In the genomic region with DNA sequence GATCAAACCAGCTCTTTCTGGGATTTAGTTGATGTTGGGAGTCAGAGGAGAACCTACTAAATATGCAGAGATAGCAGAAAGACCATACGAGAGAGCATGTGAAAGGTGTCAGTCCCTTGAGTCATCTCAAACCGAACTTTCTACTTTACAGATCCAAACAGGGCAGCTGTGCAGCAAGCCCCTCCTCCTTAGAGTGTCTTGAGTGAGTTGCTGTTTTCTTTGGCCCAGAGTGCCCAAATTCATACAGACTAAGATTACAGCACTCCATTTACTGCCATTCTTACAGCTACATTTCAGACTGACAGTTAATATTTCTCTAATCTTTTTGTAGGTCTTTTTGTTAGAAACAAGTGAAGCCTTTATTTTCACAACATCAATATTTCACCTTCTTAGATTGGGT, we compare ENCODE assay signal across 15 cellular contexts. TPM values are rescaled to one million over a fixed set of nuclear protein-coding genes. Genes with fewer than 3 reads are reported as not detected.
A peak's percentile ranks its signal among the peaks of the same experiment; 100 is the strongest.
DNase-seq lines count a peak whose midpoint lies in the region; ATAC-seq and TF ChIP-seq lines count a peak whose summit lies in the region.
"Had no signal": no experiment of that assay in that cellular context is flagged by ENCODE, and none has a peak within 500 bp of the region (broad histone marks: within the 10 kb centered on the region; RNA-seq: fewer than 3 reads in every experiment).

No MANE protein-coding gene starts in this region.

- TF ChIP-seq CTCF in OCI-LY3 (IDR thresholded peaks at IDR 0.05; ENCODE audit: low read depth, low read length): no peak
- TF ChIP-seq CTCF in uterus (IDR thresholded peaks at IDR 0.05): no peak

- H3K4me2 ChIP-seq in OCI-LY3 (ENCODE audit: low read length) (peak overlapping the region; percentile 53), Karpas-422 (ENCODE audit: low read depth, low read length, poor library complexity, severe bottlenecking) (no peak overlapping the region)

- H3K4me3 ChIP-seq in OCI-LY3 (ENCODE audit: low read length) (no peak overlapping the region), uterus (no peak overlapping the region), Karpas-422 (ENCODE audit: low read length) (no peak overlapping the region)
- H3K4me3 ChIP-seq: right lobe of liver had no signal

- TF ChIP-seq POLR2A in uterus (IDR thresholded peaks at IDR 0.05): no peak

- H3K79me2 ChIP-seq in OCI-LY3 (ENCODE audit: low read length): peaks cover 88% of the 10 kb centered on the region
- H3K79me2 ChIP-seq in Karpas-422 (ENCODE audit: low read length): no peaks in the 10 kb centered on the region

- DNase-seq in HCEC 1CT (peak; percentile 36), iris pigment epithelial cell (ENCODE audit: low read depth) (peak; percentile 40), foreskin melanocyte (no peak), uterus (no peak), Karpas-422 (no peak)
- DNase-seq: activated CD4-positive, alpha-beta T cell treated with anti-CD3 and anti-CD28 coated beads, Interleukin-2, amount 10 ng/mL, durations not matched to agents 7 days and 5 days; GDM1; GOT3; IMR-90; naive B cell; OCI-M1; right lobe of liver had no signal

- H3K9me2 ChIP-seq in Karpas-422 (replicated peaks; ENCODE audit: insufficient read depth, low read length): no peaks in the 10 kb centered on the region

- H3K9me3 ChIP-seq in OCI-LY3 (ENCODE audit: insufficient read depth, low read length) (no peaks in the 10 kb centered on the region), uterus (no peaks in the 10 kb centered on the region), Karpas-422 (ENCODE audit: low read length) (no peaks in the 10 kb centered on the region)
- H3K9me3 ChIP-seq: right lobe of liver had no signal

- peak overlapping the region; percentile 11; the same call in 1 of the 2 replicates for H3K9ac ChIP-seq in OCI-LY3 (ENCODE audit: low read length)
- H3K9ac ChIP-seq in Karpas-422 (ENCODE audit: low read length): no peak overlapping the region

- H4K20me1 ChIP-seq in OCI-LY3 (ENCODE audit: insufficient read depth, low read length) (peaks cover 43% of the 10 kb centered on the region), Karpas-422 (ENCODE audit: insufficient read depth, low read depth, low read length) (no peaks in the 10 kb centered on the region)

- H3K4me1 ChIP-seq in OCI-LY3 (ENCODE audit: low read length): peaks cover 24% of the 10 kb centered on the region
- no peaks in the 10 kb centered on the region for H3K4me1 ChIP-seq in uterus
- H3K4me1 ChIP-seq in Karpas-422 (ENCODE audit: low read length): no peaks in the 10 kb centered on the region

- peak overlapping the region; percentile 50 for H3K27ac ChIP-seq in OCI-LY3 (ENCODE audit: low read length)
- no peak overlapping the region for H3K27ac ChIP-seq in uterus
- no peak overlapping the region for H3K27ac ChIP-seq in Karpas-422 (ENCODE audit: low read length)
- H3K27ac ChIP-seq: right lobe of liver had no signal

- H3K36me3 ChIP-seq in OCI-LY3 (replicated peaks; ENCODE audit: low read depth, low read length) (peaks cover 12% of the 10 kb centered on the region), uterus (no peaks in the 10 kb centered on the region), Karpas-422 (ENCODE audit: insufficient read depth, low read length) (no peaks in the 10 kb centered on the region)
- H3K36me3 ChIP-seq: right lobe of liver had no signal

- H3K27me3 ChIP-seq in OCI-LY3 (ENCODE audit: low read depth, low read length) (no peaks in the 10 kb centered on the region), uterus (no peaks in the 10 kb centered on the region), Karpas-422 (ENCODE audit: low read length) (no peaks in the 10 kb centered on the region)
- H3K27me3 ChIP-seq: right lobe of liver had no signal

- ATAC-seq in GM18502 (IDR thresholded peaks at IDR 0.05; ENCODE audit: poor library complexity, unreplicated experiment) (peak; percentile 79), HG03457 (IDR thresholded peaks at IDR 0.05; ENCODE audit: unreplicated experiment) (no peak)
- ATAC-seq: right lobe of liver had no signal

- intact Hi-C loops in uterus (cut with DNase I; ENCODE audit: low total_unique reads): no loop called here

- H2AFZ ChIP-seq in OCI-LY3 (ENCODE audit: low read depth, low read length) (no peak overlapping the region), Karpas-422 (ENCODE audit: low read length) (no peak overlapping the region)

RNA-seq across cellular contexts. Expression of a gene that starts 53.4 kb away (rescaled TPM):
- total RNA-seq in uterus: 10 to 100 TPM in 1 of 4 donors, 1 to 10 TPM in 1, under 1 TPM in 1, not detected in 1; 0.77 to 30.3 (median 2.0) TPM
- total RNA-seq in Karpas-422 (2014; rRNA removed; shearing (Covaris generic); ENCODE audit: low replicate concordance): 0.18 TPM in 1 of 2 replicates, not detected in the other

Comparison
In these comparisons a context has a peak if more than half of its experiments do, and no peak if none do; other contexts are left out.
1. DNase-seq: peak in HCEC 1CT (single experiment) and iris pigment epithelial cell (single experiment); none in foreskin melanocyte (single experiment), uterus (0 of 2) and Karpas-422 (single experiment).